12 cellular contexts compared by ENCODE assay signal in the genomic region with DNA sequence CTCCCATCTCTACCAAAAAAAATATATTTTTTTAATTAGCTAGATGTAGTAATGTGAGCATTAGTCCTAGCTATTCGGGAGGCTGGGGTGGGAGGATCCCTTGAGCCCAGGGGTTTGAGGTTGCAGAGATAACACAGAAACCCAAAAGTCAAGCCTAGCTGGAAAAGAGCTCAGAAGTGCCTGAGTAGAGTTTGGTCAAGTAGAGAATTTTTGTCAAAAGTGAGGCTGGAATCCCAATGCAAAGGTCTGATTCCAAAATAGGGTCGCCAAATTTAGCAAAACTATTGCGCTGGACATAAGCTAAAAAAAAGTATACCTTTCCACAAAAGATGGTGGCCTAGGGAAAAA. TPM values are rescaled to one million over a fixed set of nuclear protein-coding genes. Genes with fewer than 3 reads are reported as not detected.
DNase-seq lines count a peak whose midpoint lies in the region; ATAC-seq, FAIRE-seq and TF ChIP-seq lines count a peak whose summit lies in the region.
"Had no signal": no experiment of that assay in that cellular context is flagged by ENCODE, and none has a peak within 500 bp of the region (broad histone marks: within the 10 kb centered on the region; RNA-seq: fewer than 3 reads in every experiment).

No MANE protein-coding gene starts in this region.

- WGBS in mammary epithelial cell (ENCODE audit: low coverage, missing lambda C conversion rate) = 35% methylated on average over 3 of the region's 3 CpGs
- WGBS in GM12878 (ENCODE audit: insufficient coverage, insufficient replicate concordance, low lambda C conversion rate, missing lambda C conversion rate) = 0% methylated on average over 3 of the region's 3 CpGs

- no peaks in the 10 kb centered on the region for H3K79me2 ChIP-seq in mammary epithelial cell (ENCODE audit: insufficient read depth, low read length)
- no peaks in the 10 kb centered on the region for H3K79me2 ChIP-seq in GM12878 (ENCODE audit: control insufficient read depth, insufficient read depth, low read length)
- no peaks in the 10 kb centered on the region for H3K79me2 ChIP-seq in neural progenitor cell (ENCODE audit: low read depth)

- H3K9me3 Mint-ChIP-seq in neural progenitor cell = peaks cover 4% of the 10 kb centered on the region

- FAIRE-seq in GM12878 (lab: Jason Lieb, UNC) = no peak

- H2AFZ ChIP-seq in mammary epithelial cell (ENCODE audit: low read depth, low read length) (peak overlapping the region; percentile 74), GM12878 (ENCODE audit: control insufficient read depth, low read depth, low read length) (no peak overlapping the region; the same call in 1 of the 2 replicates), neural progenitor cell (replicated peaks) (peak overlapping the region; percentile 10)

- no peak for DNase-seq in mammary epithelial cell
- no peak for DNase-seq in breast epithelium (ENCODE audit: low spot score in 2 of 2)
- DNase-seq in GM12878 (ENCODE audit: low read depth, low spot score) = no peak
- no peak for DNase-seq in neural progenitor cell (ENCODE audit: low spot score)
- DNase-seq in nucleus accumbens (lab: John Stamatoyannopoulos, UW) = no peak
- no peak for DNase-seq in T-helper 9 cell
- DNase-seq in anterior cingulate cortex (lab: John Stamatoyannopoulos, UW) = no peak
- DNase-seq: NCI-H1417 treated with DMSO at 0.1 percent for 48 hours had no signal

- H3K27me3 Mint-ChIP-seq in neural progenitor cell (ENCODE audit: insufficient read depth, low read depth) = peaks cover 4% of the 10 kb centered on the region

- intact Hi-C loops in mammary epithelial cell (cut with micrococcal nuclease) (loop anchor here (5.0 kb wide), 1 partner anchor 245 kb away; no protein-coding TSS in a partner anchor), breast epithelium (cut with DNase I; ENCODE audit: low total_unique reads) (loop anchor here (5.0 kb wide), 1 partner anchor 430 kb away; no protein-coding TSS in a partner anchor), GM12878 (cut with micrococcal nuclease; ENCODE audit: unreplicated experiment) (loop anchor here (1.0 to 5.0 kb wide), 2 partner anchors 43 to 110 kb away; no protein-coding TSS in a partner anchor)

- dilution Hi-C loops in mammary epithelial cell (cut with HindIII; ENCODE audit: low sequenced_read_pairs) = no loop called here

- SMC1A ChIA-PET in GM12878 (lab: Charles Lee; ENCODE audit: uncharacterized antibody, unreplicated experiment) = interaction anchor here (0.6 to 5.3 kb wide), 75 partner anchors 9 to 445 kb away, joined by 3 to 94 read pairs (median 4); partner anchors contain the start of gene MSH2

- H3K4me3 Mint-ChIP-seq in neural progenitor cell = no peak overlapping the region

- TF ChIP-seq POLR2A in breast epithelium (IDR thresholded peaks at IDR 0.05) (no peak), GM12878 (IDR thresholded peaks at IDR 0.05; ENCODE audit: low read depth, low read length) (no peak)

- TF ChIP-seq RAD21 in GM12878 (IDR thresholded peaks at IDR 0.05; ENCODE audit: insufficient read depth, low read depth, low read length) = no peak

- peaks cover 5% of the 10 kb centered on the region for H3K4me1 Mint-ChIP-seq in neural progenitor cell

- TF ChIP-seq CTCF in mammary epithelial cell (conservative IDR thresholded peaks at IDR 0.05 in 1 of 2, IDR thresholded peaks at IDR 0.05 in 1 of 2; ENCODE audit: extremely low read depth in 1 of 2, insufficient read depth in 1 of 2, low read depth in 1 of 2, low read length in 2 of 2) (no peak), breast epithelium (IDR thresholded peaks at IDR 0.05) (no peak), GM12878 (IDR thresholded peaks at IDR 0.05 in 2 of 3, conservative IDR thresholded peaks at IDR 0.05 in 1 of 3; ENCODE audit: control insufficient read depth in 2 of 3, extremely low read depth in 1 of 3, insufficient read depth in 1 of 3, low read depth in 3 of 3, low read length in 3 of 3) (no peak), neural progenitor cell (IDR thresholded peaks at IDR 0.05) (no peak)

- no peaks in the 10 kb centered on the region for H3K36me3 Mint-ChIP-seq in neural progenitor cell

- H3K36me3 ChIP-seq in mammary epithelial cell (ENCODE audit: insufficient read depth, low read length) = no peaks in the 10 kb centered on the region
- no peaks in the 10 kb centered on the region for H3K36me3 ChIP-seq in breast epithelium
- H3K36me3 ChIP-seq in GM12878 (ENCODE audit: control insufficient read depth in 2 of 2, insufficient read depth in 2 of 2, low read length in 1 of 2) = no peaks in the 10 kb centered on the region
- H3K36me3 ChIP-seq in neural progenitor cell = no peaks in the 10 kb centered on the region
- H3K36me3 ChIP-seq: tibial nerve had no signal

- H3K27me3 ChIP-seq in mammary epithelial cell (ENCODE audit: insufficient read depth, low read length) (no peaks in the 10 kb centered on the region), breast epithelium (no peaks in the 10 kb centered on the region), GM12878 (replicated peaks in 1 of 2; ENCODE audit: control insufficient read depth in 2 of 2, insufficient read depth in 2 of 2, low read length in 1 of 2) (no peaks in the 10 kb centered on the region), neural progenitor cell (no peaks in the 10 kb centered on the region)
- H3K27me3 ChIP-seq: tibial nerve had no signal

- H3K9me3 ChIP-seq in mammary epithelial cell (replicated peaks; ENCODE audit: insufficient read depth, low read length) (peaks cover 10% of the 10 kb centered on the region), breast epithelium (no peaks in the 10 kb centered on the region), GM12878 (replicated peaks; ENCODE audit: control insufficient read depth, insufficient read depth, low read length) (no peaks in the 10 kb centered on the region), neural progenitor cell (ENCODE audit: low read depth) (no peaks in the 10 kb centered on the region)
- H3K9me3 ChIP-seq: mucosa of descending colon, tibial nerve had no signal

- H3K27ac ChIP-seq in mammary epithelial cell (ENCODE audit: insufficient read depth, low read depth, low read length) = no peak overlapping the region
- H3K27ac ChIP-seq in breast epithelium = no peak overlapping the region
- H3K27ac ChIP-seq in GM12878 (ENCODE audit: control insufficient read depth, insufficient read depth) = no peak overlapping the region
- H3K27ac ChIP-seq in neural progenitor cell = no peak overlapping the region
- H3K27ac ChIP-seq: C4-2B had no signal

- H3K4me3 ChIP-seq in mammary epithelial cell (replicated peaks in 1 of 3; ENCODE audit: insufficient read depth in 1 of 3, low read depth in 2 of 3, low read length in 3 of 3) = no peak overlapping the region
- peak overlapping the region in 1 of 3 donors; percentile 37 for H3K4me3 ChIP-seq in breast epithelium
- H3K4me3 ChIP-seq in GM12878 = no peak overlapping the region
- no peak overlapping the region for H3K4me3 ChIP-seq in neural progenitor cell
- H3K4me3 ChIP-seq: mucosa of descending colon, tibial nerve had no signal

- H3K4me2 ChIP-seq in mammary epithelial cell (ENCODE audit: insufficient read depth, low read depth, low read length) = peak overlapping the region; percentile 58
- no peak overlapping the region for H3K4me2 ChIP-seq in GM12878 (ENCODE audit: control insufficient read depth, insufficient read depth)
- no peak overlapping the region for H3K4me2 ChIP-seq in neural progenitor cell

- ATAC-seq in GM12878 (peak; percentile 8; the same call in 1 of the 3 replicates), GM18867 (IDR thresholded peaks at IDR 0.05; ENCODE audit: unreplicated experiment) (no peak)

- H3K4me1 ChIP-seq in mammary epithelial cell (ENCODE audit: insufficient read depth, low read length) (peaks cover 5% of the 10 kb centered on the region), breast epithelium (no peaks in the 10 kb centered on the region), GM12878 (ENCODE audit: control insufficient read depth, insufficient read depth, low read length) (peaks cover 2% of the 10 kb centered on the region), neural progenitor cell (no peaks in the 10 kb centered on the region)

- BruUV-seq in mammary epithelial cell (replicated peaks; lab: Mats Ljungman, UMichigan) (no TSS peak), GM12878 (replicated peaks; lab: Mats Ljungman, UMichigan) (no TSS peak)

- no peak overlapping the region for H3K9ac ChIP-seq in mammary epithelial cell (ENCODE audit: insufficient read depth, low read length)
- H3K9ac ChIP-seq in GM12878 (ENCODE audit: control insufficient read depth, insufficient read depth, low read length) = no peak overlapping the region
- H3K9ac ChIP-seq in neural progenitor cell = no peak overlapping the region

- in situ Hi-C loops in mammary epithelial cell (cut with MboI; ENCODE audit: low sequenced_read_pairs in 2 of 2) (loop anchor here (5.0 to 10.0 kb wide), 3 partner anchors 325 to 433 kb away; no protein-coding TSS in a partner anchor), GM12878 (cut with MboI) (loop anchor here (5.0 kb wide), 2 partner anchors 320 to 430 kb away; no protein-coding TSS in a partner anchor)

- CTCF ChIA-PET in mammary epithelial cell (lab: Charles Lee; ENCODE audit: low non-redundant PET) (interaction anchor here (0.7 to 1.0 kb wide), 4 partner anchors 274 to 339 kb away, joined by 3 to 5 read pairs (median 4); no protein-coding TSS in a partner anchor), GM12878 (lab: Yijun Ruan, JAX) (interaction anchor here (0.6 to 5.2 kb wide), 87 partner anchors 8 to 1051 kb away, joined by 3 to 142 read pairs (median 4); partner anchors contain the start of genes MSH2 and MSH6)

- no peak overlapping the region for H3K27ac Mint-ChIP-seq in neural progenitor cell

- no peaks in the 10 kb centered on the region for H3F3A ChIP-seq in neural progenitor cell (ENCODE audit: low read depth)

- no peak for TF ChIP-seq EP300 in GM12878 (IDR thresholded peaks at IDR 0.05; ENCODE audit: borderline replicate concordance in 1 of 2, control insufficient read depth in 1 of 2, low read depth in 2 of 2, low read length in 2 of 2)

- POLR2A ChIA-PET in GM12878 (lab: Charles Lee) = interaction anchor here (0.6 to 0.7 kb wide), 2 partner anchors 14 to 28 kb away, joined by 3 read pairs; no protein-coding TSS in a partner anchor

- RAD21 ChIA-PET in GM12878 (lab: Charles Lee; ENCODE audit: unreplicated experiment) = interaction anchor here (0.6 to 4.5 kb wide), 45 partner anchors 8 to 444 kb away, joined by 3 to 74 read pairs (median 5); partner anchors contain the start of genes MSH2 and MSH6

- H4K20me1 ChIP-seq in mammary epithelial cell (ENCODE audit: insufficient read depth, low read length) = no peaks in the 10 kb centered on the region
- H4K20me1 ChIP-seq in GM12878 (ENCODE audit: control insufficient read depth, insufficient read depth) = no peaks in the 10 kb centered on the region
- H4K20me1 ChIP-seq in neural progenitor cell (ENCODE audit: low read depth) = no peaks in the 10 kb centered on the region

RNA-seq across cellular contexts. Expression of gene MSH6, which starts 15.5 kb away (rescaled TPM):
- 10 to 100 TPM; 25.2 to 63.8 TPM for total RNA-seq in mammary epithelial cell
- polyA plus RNA-seq in mammary epithelial cell = 23.8 TPM
- polyA minus RNA-seq in mammary epithelial cell = 70.6 TPM
- total RNA-seq in breast epithelium = 10 to 100 TPM; 31.4 to 60.0 (median 42.6) TPM
- total RNA-seq in GM12878 (2013; cell fraction: nucleolus; rRNA removed) = 48.0 and 54.2 TPM in 2 replicates
- 58.8 and 66.9 TPM in 2 replicates for total RNA-seq in GM12878 (2014; rRNA removed)
- total RNA-seq in GM12878 (2014; rRNA removed; fragmentation: Illumina TruSeq; extraction: Trizol) = 72.6 and 75.0 TPM in 2 replicates
- total RNA-seq in GM12878 (2021) = 105 and 106 TPM in 2 replicates
- 19.5 TPM for polyA plus RNA-seq in GM12878 (2011; ENCODE audit: low read depth)
- polyA plus RNA-seq in GM12878 (2011; rRNA removed) = 59.8 and 69.5 TPM in 2 replicates
- polyA plus RNA-seq in GM12878 (2011; cell fraction: cytosol; rRNA removed) = 18.4 and 26.7 TPM in 2 replicates
- 25.8 and 48.0 TPM in 2 replicates for polyA plus RNA-seq in GM12878 (2011; cell fraction: nucleus; rRNA removed)
- polyA plus RNA-seq in GM12878 (2012) = 23.4 and 26.8 TPM in 2 replicates
- polyA plus RNA-seq in GM12878 (2014; fragmentation: Illumina TruSeq; extraction: Trizol) = 94.4 and 110 TPM in 2 replicates
- 10 to 100 TPM; 12.4 to 25.6 TPM for polyA plus RNA-seq in GM12878 (2014; fragmentation: Nextera tagmentation; extraction: Ambion mirVana)
- 56.0 and 56.2 TPM in 2 replicates for polyA plus RNA-seq in GM12878 (2014; rRNA removed)
- 100 to 1,000 TPM; 104 to 108 TPM for polyA plus RNA-seq in GM12878 (2016; fragmentation: Nextera tagmentation; extraction: Ambion mirVana)
- polyA minus RNA-seq in GM12878 (2011; rRNA and poly(A)+ RNA removed) = 36.1 and 54.6 TPM in 2 replicates
- 31.3 and 35.0 TPM in 2 replicates for polyA minus RNA-seq in GM12878 (2011; cell fraction: cytosol; rRNA and poly(A)+ RNA removed)
- 13.1 and 23.7 TPM in 2 replicates for polyA minus RNA-seq in GM12878 (2011; cell fraction: nucleus; rRNA and poly(A)+ RNA removed)
- total RNA-seq in neural progenitor cell (ENCODE audit: low replicate concordance) = 204 and 276 TPM in 2 replicates
